In the genomic region with DNA sequence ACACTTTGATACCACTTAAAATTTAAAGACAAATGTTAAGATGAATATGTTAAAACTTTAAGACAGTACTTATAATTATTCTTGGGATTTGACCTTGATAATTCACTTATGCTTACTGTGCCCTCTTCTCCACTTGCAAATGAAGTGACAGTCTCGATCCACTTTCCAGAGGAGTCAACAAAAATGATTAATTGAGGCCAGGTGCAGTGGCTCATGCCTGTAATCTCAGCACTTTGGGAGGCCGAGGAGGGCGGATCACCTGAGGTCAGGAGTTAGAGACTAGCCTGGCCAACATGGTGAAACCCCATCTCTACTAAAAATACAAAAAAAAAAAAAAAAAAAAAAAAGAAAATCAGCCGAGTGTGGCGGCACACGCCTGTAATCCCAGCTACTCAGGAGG, we compare ENCODE assay signal across 10 cellular contexts. TPM values are rescaled to one million over a fixed set of nuclear protein-coding genes. Genes with fewer than 3 reads are reported as not detected.
"Had no signal": no experiment of that assay in that cellular context is flagged by ENCODE, and none has a peak within 500 bp of the region (broad histone marks: within the 10 kb centered on the region; RNA-seq: fewer than 3 reads in every experiment).

No MANE protein-coding gene starts in this region.

RNA-seq across cellular contexts. Expression of gene ZPLD1, which starts 52.6 kb away (rescaled TPM):
- total RNA-seq: natural killer cell, occipital lobe, osteoblast, progenitor cell of endocrine pancreas, skeletal muscle tissue, subcutaneous adipose tissue, thoracic aorta, tibial nerve, upper lobe of left lung, vagina had no signal
